In genomic region chr5:180521591-180521990, GRCh38 we compare ENCODE assay signal across 23 cellular contexts.
"Had no signal": no experiment of that assay in that cellular context is flagged by ENCODE, and none has a peak within 500 bp of the region (broad histone marks: within the 10 kb centered on the region; RNA-seq: fewer than 3 reads in every experiment).

No MANE protein-coding gene starts in this region.

- H3K36me3 ChIP-seq: brain microvascular endothelial cell, esophagus muscularis mucosa, heart right ventricle, spleen had no signal

- H3K4me1 ChIP-seq: parathyroid adenoma had no signal

- DNase-seq: activated B cell treated with CpG ODN at 0.5 μM for 24 hours; activated CD4-positive, alpha-beta memory T cell treated with anti-CD3 and anti-CD28 coated beads, Interleukin-2, amount 10 ng/mL, durations not matched to agents 7 days and 5 days; activated CD4-positive, alpha-beta T cell treated with anti-CD3 and anti-CD28 coated beads for 4 hours; activated CD8-positive, alpha-beta memory T cell treated with anti-CD3 and anti-CD28 coated beads, Interleukin-2, amount 10 ng/mL, durations not matched to agents 7 days and 5 days; activated naive CD4-positive, alpha-beta T cell treated with anti-CD3 and anti-CD28 coated beads for 36 hours; activated T-cell treated with anti-CD3 and anti-CD28 coated beads, Interleukin-2, amount 50 U/mL, for 1 hour; aorta; brain microvascular endothelial cell; cerebellar nuclear complex; effector CD4-positive, alpha-beta T cell; heart right ventricle; naive thymus-derived CD8-positive, alpha-beta T cell; retina; spleen; stimulated activated CD4-positive, alpha-beta T cell treated with anti-CD3 and anti-CD28 coated beads, Interleukin-4, amount 100 ng/mL, for 4 hours; T-helper 1 cell; T-helper 9 cell; testis had no signal

- H3K9me3 Mint-ChIP-seq: activated B cell treated with CpG ODN at 0.5 μM for 24 hours; activated CD4-positive, alpha-beta memory T cell treated with anti-CD3 and anti-CD28 coated beads, Interleukin-2, amount 10 ng/mL, durations not matched to agents 7 days and 5 days; activated naive CD4-positive, alpha-beta T cell treated with anti-CD3 and anti-CD28 coated beads for 36 hours; memory B cell; naive thymus-derived CD8-positive, alpha-beta T cell; stimulated activated memory B cell treated with anti-CD40 and anti-IgM and Interleukin-4, amounts not matched to agents 10 μg/mL and 1 μg/mL and 100 μg/mL, for 72 hours; type B pancreatic cell had no signal

- H2AFZ ChIP-seq: parathyroid adenoma had no signal

- H3K4me3 Mint-ChIP-seq: activated B cell treated with CpG ODN at 0.5 μM for 24 hours; activated CD4-positive, alpha-beta memory T cell treated with anti-CD3 and anti-CD28 coated beads, Interleukin-2, amount 10 ng/mL, durations not matched to agents 7 days and 5 days; activated CD8-positive, alpha-beta memory T cell treated with anti-CD3 and anti-CD28 coated beads, Interleukin-2, amount 10 ng/mL, durations not matched to agents 7 days and 5 days; activated naive CD4-positive, alpha-beta T cell treated with anti-CD3 and anti-CD28 coated beads for 36 hours; memory B cell; naive thymus-derived CD8-positive, alpha-beta T cell; stimulated activated memory B cell treated with anti-CD40 and anti-IgM and Interleukin-4, amounts not matched to agents 10 μg/mL and 1 μg/mL and 100 μg/mL, for 72 hours; type B pancreatic cell had no signal

- H3K27ac ChIP-seq: brain microvascular endothelial cell, esophagus muscularis mucosa, heart right ventricle, parathyroid adenoma, spleen, testis had no signal

- H3K9me3 ChIP-seq: esophagus muscularis mucosa, heart right ventricle, spleen, testis had no signal

- ATAC-seq: activated CD8-positive, alpha-beta memory T cell treated with anti-CD3 and anti-CD28 coated beads, Interleukin-2, amount 10 ng/mL, durations not matched to agents 7 days and 5 days; heart right ventricle; naive thymus-derived CD8-positive, alpha-beta T cell; stimulated activated memory B cell treated with anti-CD40 and anti-IgM and Interleukin-4, amounts not matched to agents 10 μg/mL and 1 μg/mL and 100 μg/mL, for 72 hours had no signal

- H3K27me3 Mint-ChIP-seq: activated B cell treated with CpG ODN at 0.5 μM for 24 hours; activated CD4-positive, alpha-beta memory T cell treated with anti-CD3 and anti-CD28 coated beads, Interleukin-2, amount 10 ng/mL, durations not matched to agents 7 days and 5 days; activated CD8-positive, alpha-beta memory T cell treated with anti-CD3 and anti-CD28 coated beads, Interleukin-2, amount 10 ng/mL, durations not matched to agents 7 days and 5 days; memory B cell; naive thymus-derived CD8-positive, alpha-beta T cell; stimulated activated memory B cell treated with anti-CD40 and anti-IgM and Interleukin-4, amounts not matched to agents 10 μg/mL and 1 μg/mL and 100 μg/mL, for 72 hours; type B pancreatic cell had no signal

- H3K4me3 ChIP-seq: esophagus muscularis mucosa, heart right ventricle, spleen, testis had no signal

- H3K27me3 ChIP-seq: brain microvascular endothelial cell, esophagus muscularis mucosa, heart right ventricle, spleen, testis had no signal

- H3K27ac Mint-ChIP-seq: activated B cell treated with CpG ODN at 0.5 μM for 24 hours; activated CD4-positive, alpha-beta memory T cell treated with anti-CD3 and anti-CD28 coated beads, Interleukin-2, amount 10 ng/mL, durations not matched to agents 7 days and 5 days; activated CD8-positive, alpha-beta memory T cell treated with anti-CD3 and anti-CD28 coated beads, Interleukin-2, amount 10 ng/mL, durations not matched to agents 7 days and 5 days; activated naive CD4-positive, alpha-beta T cell treated with anti-CD3 and anti-CD28 coated beads for 36 hours had no signal
